ENCODE assay signal across 18 cellular contexts in genomic region chr18:75183973-75184372, GRCh38.
"Had no signal": no experiment of that assay in that cellular context is flagged by ENCODE, and none has a peak within 500 bp of the region (broad histone marks: within the 10 kb centered on the region; RNA-seq: fewer than 3 reads in every experiment).

No MANE protein-coding gene starts in this region.

- H3K36me3 ChIP-seq: pancreas, right lobe of liver, vagina had no signal

- H3K4me3 ChIP-seq: pancreas, psoas muscle, right lobe of liver, vagina had no signal

- H3K27ac ChIP-seq: pancreas, psoas muscle, right lobe of liver, vagina, VCaP had no signal

- H3K27me3 ChIP-seq: pancreas, right lobe of liver, vagina had no signal

- H3K4me1 ChIP-seq: pancreas, psoas muscle, right lobe of liver, vagina had no signal

- H3K9me3 ChIP-seq: pancreas, psoas muscle, right lobe of liver, vagina had no signal

- FAIRE-seq: pancreas, small intestine had no signal

- DNase-seq: activated CD4-positive, alpha-beta memory T cell treated with anti-CD3 and anti-CD28 coated beads, Interleukin-2, amount 10 ng/mL, durations not matched to agents 7 days and 5 days; activated CD4-positive, alpha-beta T cell treated with anti-CD3 and anti-CD28 coated beads, Interleukin-2, amount 10 ng/mL, durations not matched to agents 24 days and 14 days; activated gamma-delta T cell treated with Interleukin-2 at 50 U/mL for 16 hours; activated T-cell treated with anti-CD3 and anti-CD28 coated beads, Interleukin-2, amount 50 U/mL, for 72 hours; caudate nucleus; dermis blood vessel endothelial cell; effector CD8-positive, alpha-beta T cell; foreskin melanocyte; left cardiac atrium; pancreas; psoas muscle; right lobe of liver; small intestine; stimulated activated CD4-positive, alpha-beta T cell treated with anti-CD3 and anti-CD28 coated beads, Interleukin-15, amount 100 ng/mL, for 24 hours; stimulated activated CD8-positive, alpha-beta memory T cell treated with anti-CD3 and anti-CD28 coated beads, Interleukin-4, amount 100 ng/mL, for 48 hours; stimulated activated naive B cell treated with anti-CD40 and anti-IgM and Interleukin-4, amounts not matched to agents 10 μg/mL and 1 μg/mL and 100 μg/mL, for 72 hours had no signal
